In the genomic region with DNA sequence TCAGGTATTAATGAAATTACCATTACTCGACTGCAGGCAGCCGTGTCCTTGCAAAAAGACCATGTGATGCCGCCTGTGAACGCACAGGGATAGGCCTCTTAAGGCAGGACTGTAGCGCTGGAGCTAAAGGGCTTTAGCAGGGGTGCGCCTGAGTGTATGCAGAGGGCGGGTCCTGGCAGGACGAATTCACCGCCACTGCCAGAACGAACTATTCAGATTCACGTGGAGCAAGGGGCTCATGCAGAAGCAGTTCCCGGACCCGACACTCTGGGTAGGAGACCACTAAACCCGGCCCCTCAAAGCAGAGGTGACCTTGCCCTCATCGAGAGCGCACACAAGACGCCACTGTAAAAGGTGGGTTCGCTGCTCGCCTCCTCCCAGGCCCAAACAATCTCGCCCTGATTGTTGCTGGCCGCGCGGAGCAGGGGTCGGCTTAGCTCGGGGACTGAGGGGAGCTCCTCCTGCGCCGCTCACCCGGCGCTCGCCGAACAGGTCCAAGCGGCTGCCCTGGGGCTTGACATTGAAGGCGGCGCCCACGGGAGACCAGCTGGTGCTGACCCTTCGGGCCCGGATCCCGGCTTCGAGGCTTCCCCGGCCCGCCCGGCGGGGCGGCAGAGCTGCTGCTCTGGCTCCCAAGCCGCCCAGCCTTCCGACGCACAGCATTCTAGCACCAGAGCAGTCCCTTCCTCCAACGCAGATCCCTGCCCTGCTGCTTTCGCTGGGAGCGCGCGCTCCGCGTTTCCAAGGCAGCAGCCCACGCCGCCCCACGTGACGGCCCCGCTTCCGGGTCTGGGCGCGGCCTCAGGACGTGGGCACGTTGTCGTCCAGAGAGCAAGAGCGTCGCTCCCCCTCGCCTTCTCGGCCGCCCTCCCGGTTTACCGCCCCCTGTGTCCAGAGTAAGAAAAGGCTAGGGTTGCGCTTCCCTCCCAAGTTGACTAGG, we compare ENCODE assay signal across 8 cellular contexts. TPM values are rescaled to one million over a fixed set of nuclear protein-coding genes. Genes with fewer than 3 reads are reported as not detected.
DNase-seq lines count a peak whose midpoint lies in the region; ATAC-seq and TF ChIP-seq lines count a peak whose summit lies in the region.

MIPEP (minus strand) TSS at position 743 of the 940 bp plus-strand sequence; CDS start at position 663, 80 bp downstream.

- H3K4me1 ChIP-seq in breast epithelium: peaks cover 0 to 6% of the 10 kb centered on the region in 2 donors

- H3K36me3 ChIP-seq in breast epithelium: no peaks in the 10 kb centered on the region

- in situ Hi-C loops in ACHN (cut with HindIII; ENCODE audit: low pct_ligation_motif_present, low pct_unique_long_range_greater_than_20kb, low sequenced_read_pairs): no loop called here

- DNase-seq in ACHN (peak; percentile 93), NCI-H2171 (lab: John Stamatoyannopoulos, UW) (peak; percentile 72), breast epithelium (ENCODE audit: low spot score in 2 of 2) (peak; percentile 90 to 91)

- H3K4me3 ChIP-seq in breast epithelium (peak within 1 kb of the TSS; percentile 79 to 91 (median 84)), iPS-18c (ENCODE audit: insufficient read depth, low read depth, low read length) (peak within 1 kb of the TSS; percentile 96), skin epidermis (peak within 1 kb of the TSS; percentile 59 to 97 (median 82))

- TF ChIP-seq POLR2A in breast epithelium (IDR thresholded peaks at IDR 0.05): peak; percentile 60

- TF ChIP-seq CTCF in VCaP (conservative IDR thresholded peaks at IDR 0.05) (peak; percentile 89), breast epithelium (IDR thresholded peaks at IDR 0.05) (peak; percentile 50 to 73 (median 72))

- intact Hi-C loops in breast epithelium (cut with DNase I; ENCODE audit: low total_unique reads): no loop called here

- H3K27me3 ChIP-seq in breast epithelium: no peaks in the 10 kb centered on the region

- H3K9me3 ChIP-seq in breast epithelium (no peaks in the 10 kb centered on the region), iPS-18c (ENCODE audit: control insufficient read depth, insufficient read depth, low read length) (no peaks in the 10 kb centered on the region)

- ATAC-seq in GM18858 (IDR thresholded peaks at IDR 0.05; ENCODE audit: unreplicated experiment) (peak; percentile 83), HG03095 (IDR thresholded peaks at IDR 0.05; ENCODE audit: unreplicated experiment) (peak; percentile 94)

- H3K27ac ChIP-seq in VCaP (peak within 1 kb of the TSS; percentile 61), breast epithelium (peak within 1 kb of the TSS; percentile 92 to 93), skin epidermis (peak within 1 kb of the TSS; percentile 30 to 97 (median 90))

RNA-seq across cellular contexts. Expression of gene MIPEP, which starts in this region (rescaled TPM):
- 10 to 100 TPM; 11.0 to 23.0 (median 20.0) TPM for total RNA-seq in breast epithelium

Comparison
In these comparisons a context has a peak if more than half of its experiments do, and no peak if none do; other contexts are left out.
1. Peak in every context shown above with its lines: DNase-seq, ATAC-seq, H3K4me3 ChIP-seq and H3K27ac ChIP-seq.